In genomic region chr16:6841392-6841791, GRCh38 we compare ENCODE assay signal across 3 cellular contexts.
"Had no signal": no experiment of that assay in that cellular context is flagged by ENCODE, and none has a peak within 500 bp of the region (broad histone marks: within the 10 kb centered on the region; RNA-seq: fewer than 3 reads in every experiment).

No MANE protein-coding gene starts in this region.

- DNase-seq: GDM1, GF-D8 had no signal

- H3K4me3 ChIP-seq: GM12878 had no signal

- ATAC-seq: GM12878 had no signal
